Comparison of ENCODE assay signal across 1 cellular context in the genomic region with DNA sequence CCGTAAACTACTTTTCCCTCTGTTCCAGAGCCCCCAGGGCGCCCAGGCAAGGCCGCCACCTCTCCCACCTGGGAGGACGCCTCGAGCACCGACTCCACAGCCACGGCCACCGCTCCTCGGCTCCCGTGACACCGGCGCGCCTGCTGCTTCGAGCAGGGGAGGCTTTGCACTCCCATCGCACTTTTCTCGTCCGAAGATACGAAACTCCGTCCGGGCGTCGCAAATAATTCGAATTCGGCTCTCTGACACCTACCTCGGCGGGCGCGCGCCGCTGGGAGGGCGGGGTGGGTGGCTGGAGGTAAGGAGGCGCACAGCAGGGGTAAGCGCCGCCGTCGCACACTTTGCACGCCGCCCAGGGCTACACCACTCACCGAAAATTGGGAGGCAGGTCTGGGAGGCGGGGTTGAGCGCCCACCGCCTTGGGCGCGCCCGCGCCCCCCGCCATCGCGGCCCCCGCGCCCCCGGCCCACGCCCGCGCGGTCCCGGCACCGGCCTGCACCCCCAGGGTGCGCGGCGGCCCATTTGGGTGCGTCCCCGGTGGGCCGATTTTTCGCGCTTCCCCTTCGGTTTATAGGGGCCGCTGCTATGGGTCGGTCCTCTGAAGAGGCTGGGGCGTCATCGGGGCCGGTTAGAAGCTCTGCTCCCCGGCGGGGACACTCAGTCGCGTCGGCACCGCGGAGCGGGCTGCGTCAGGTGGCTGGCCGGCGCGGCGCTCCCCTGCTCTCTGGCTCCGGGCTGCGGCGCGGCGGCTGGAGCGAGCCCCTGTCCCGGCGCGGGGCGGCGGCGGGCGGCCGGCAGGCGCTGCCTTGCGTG.
A peak's percentile ranks its signal among the peaks of the same experiment; 100 is the strongest.
TF ChIP-seq lines count a peak whose summit lies in the region.

No MANE protein-coding gene starts in this region.

TF ChIP-seq in HCT116, 20 proteins besides CTCF, POLR2A, EP300 and RAD21 (continued from another document):
- TF ChIP-seq ZNF274 (IDR thresholded peaks at IDR 0.05; ENCODE audit: low read depth, low read length) (no peak), SP1 (IDR thresholded peaks at IDR 0.05; ENCODE audit: low read depth) (peak; percentile 57), CBX3 (IDR thresholded peaks at IDR 0.05; ENCODE audit: low read depth) (no peak), TCF7L2 (IDR thresholded peaks at IDR 0.05; ENCODE audit: borderline replicate concordance, extremely low read depth, insufficient read depth, insufficient read length) (peak; percentile 32), ZFX (IDR thresholded peaks at IDR 0.05) (no peak), POLR2AphosphoS5 (IDR thresholded peaks at IDR 0.05; ENCODE audit: low read depth, low read length) (peak; percentile 97), CEBPB (IDR thresholded peaks at IDR 0.05; ENCODE audit: low read depth) (no peak)
- TF ChIP-seq, protein P1, sequence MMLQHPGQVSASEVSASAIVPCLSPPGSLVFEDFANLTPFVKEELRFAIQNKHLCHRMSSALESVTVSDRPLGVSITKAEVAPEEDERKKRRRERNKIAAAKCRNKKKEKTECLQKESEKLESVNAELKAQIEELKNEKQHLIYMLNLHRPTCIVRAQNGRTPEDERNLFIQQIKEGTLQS (IDR thresholded peaks at IDR 0.05): no peak
- TF ChIP-seq, protein P2, sequence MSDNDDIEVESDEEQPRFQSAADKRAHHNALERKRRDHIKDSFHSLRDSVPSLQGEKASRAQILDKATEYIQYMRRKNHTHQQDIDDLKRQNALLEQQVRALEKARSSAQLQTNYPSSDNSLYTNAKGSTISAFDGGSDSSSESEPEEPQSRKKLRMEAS (IDR thresholded peaks at IDR 0.05): peak; percentile 40
